ENCODE assay signal across 19 cellular contexts in the genomic region with DNA sequence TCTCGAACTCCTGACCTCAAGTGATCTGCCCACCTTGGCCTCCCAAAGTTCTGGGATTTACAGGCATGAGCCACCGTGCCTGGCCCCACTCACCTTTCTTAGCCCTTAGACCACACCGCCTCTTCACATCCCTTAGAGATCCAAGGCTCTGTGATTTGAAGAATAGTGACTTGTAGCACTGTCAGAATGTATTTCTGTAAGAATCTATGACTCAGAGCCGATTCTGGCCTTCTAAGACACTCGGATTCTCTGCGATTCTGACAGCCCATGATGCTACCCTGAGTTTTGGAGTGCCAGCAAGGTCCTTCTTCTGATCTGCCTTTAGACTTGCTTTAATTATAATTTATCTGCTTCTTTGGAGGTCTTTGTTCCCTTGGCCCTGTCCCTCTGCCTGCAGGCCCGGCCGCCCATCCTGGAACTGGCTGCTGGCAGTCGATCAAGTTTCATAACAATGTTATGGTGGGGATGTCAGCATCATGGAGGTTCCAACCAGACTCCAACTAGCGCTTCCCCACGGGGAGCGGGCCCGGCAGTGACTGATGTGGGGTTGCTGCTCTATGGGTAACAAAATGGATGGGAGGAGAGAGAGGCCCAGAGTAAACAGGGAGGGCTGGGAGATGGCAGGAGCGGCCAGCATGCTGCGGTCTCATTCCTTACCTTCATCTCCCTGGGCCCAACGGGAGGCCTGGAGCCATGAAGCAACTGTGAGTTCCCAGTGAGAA. TPM values are rescaled to one million over a fixed set of nuclear protein-coding genes. Genes with fewer than 3 reads are reported as not detected.
A peak's percentile ranks its signal among the peaks of the same experiment; 100 is the strongest.
DNase-seq lines count a peak whose midpoint lies in the region; ATAC-seq and TF ChIP-seq lines count a peak whose summit lies in the region.
"Had no signal": no experiment of that assay in that cellular context is flagged by ENCODE, and none has a peak within 500 bp of the region (broad histone marks: within the 10 kb centered on the region; RNA-seq: fewer than 3 reads in every experiment).

No MANE protein-coding gene starts in this region.

- BruUV-seq in IMR-90 (replicated peaks; lab: Mats Ljungman, UMichigan) = no TSS peak

- H3K36me3 Mint-ChIP-seq in chondrocyte (ENCODE audit: low read depth) = no peaks in the 10 kb centered on the region

- H3K18ac ChIP-seq in IMR-90 (ENCODE audit: low read depth, low read length) (no peak overlapping the region), mesenchymal stem cell (ENCODE audit: low read depth in 1 of 2, low read length in 2 of 2) (peak overlapping the region in 1 of 2 experiments; percentile 37)

- no peak overlapping the region for H3K27ac Mint-ChIP-seq in chondrocyte (ENCODE audit: unreplicated experiment)

- H3K4me3 Mint-ChIP-seq in chondrocyte (ENCODE audit: unreplicated experiment) = no peak overlapping the region

- in situ Hi-C loops in IMR-90 (cut with MboI; ENCODE audit: low sequenced_read_pairs) = no loop called here

- H3K36me3 ChIP-seq in IMR-90 (ENCODE audit: control insufficient read depth, insufficient read depth, low read length) (no peaks in the 10 kb centered on the region), mesenchymal stem cell (ENCODE audit: control insufficient read depth in 1 of 2, insufficient read depth in 2 of 2, low read depth in 1 of 2, low read length in 2 of 2) (no peaks in the 10 kb centered on the region)
- H3K36me3 ChIP-seq: SJSA1 had no signal

- no peak for TF ChIP-seq RAD21 in IMR-90 (IDR thresholded peaks at IDR 0.05; ENCODE audit: low read length)

- H2BK15ac ChIP-seq in IMR-90 (ENCODE audit: low read depth, low read length) = no peak overlapping the region
- H2BK15ac ChIP-seq in mesenchymal stem cell (ENCODE audit: low read depth, poor library complexity, severe bottlenecking) = no peak overlapping the region

- no peaks in the 10 kb centered on the region for H4K20me1 ChIP-seq in IMR-90 (ENCODE audit: insufficient read depth, low read length)

- H2AK5ac ChIP-seq in IMR-90 (ENCODE audit: low read depth, low read length) = 0 out of 2 replicates have a peak overlapping the region, but pooled peaks have one; percentile 7
- no peak overlapping the region for H2AK5ac ChIP-seq in mesenchymal stem cell (ENCODE audit: low read length, severe bottlenecking)

- peak overlapping the region in 1 of 2 experiments; percentile 64 for H2BK12ac ChIP-seq in mesenchymal stem cell (ENCODE audit: low read length in 2 of 2)

- H3K4me1 Mint-ChIP-seq in chondrocyte (ENCODE audit: low read depth) = peaks cover 12% of the 10 kb centered on the region

- H3K27ac ChIP-seq in IMR-90 (ENCODE audit: insufficient read depth, low read length) (no peak overlapping the region), mesenchymal stem cell (ENCODE audit: low read length, poor library complexity, severe bottlenecking) (no peak overlapping the region)
- H3K27ac ChIP-seq: RWPE1, SJSA1 had no signal

- H3K4me2 ChIP-seq in IMR-90 (ENCODE audit: low read depth, low read length) = no peak overlapping the region
- H3K4me2 ChIP-seq in mesenchymal stem cell (ENCODE audit: low read length, poor library complexity, severe bottlenecking) = no peak overlapping the region

- no peak overlapping the region for H4K91ac ChIP-seq in IMR-90 (ENCODE audit: insufficient read depth, low read depth, low read length)
- no peak overlapping the region for H4K91ac ChIP-seq in mesenchymal stem cell (ENCODE audit: low read length)

- no peak for TF ChIP-seq CTCF in IMR-90 (conservative IDR thresholded peaks at IDR 0.05; ENCODE audit: low read depth, low read length)
- no peak for TF ChIP-seq CTCF in chondrocyte (IDR thresholded peaks at IDR 0.05)

- no peak overlapping the region for H3K56ac ChIP-seq in IMR-90 (ENCODE audit: extremely low read depth, insufficient read depth, low read length)

- H3K4me1 ChIP-seq in IMR-90 (ENCODE audit: control insufficient read depth, insufficient read depth, low read length) = peaks cover 14% of the 10 kb centered on the region
- peaks cover 11% of the 10 kb centered on the region for H3K4me1 ChIP-seq in mesenchymal stem cell (ENCODE audit: control insufficient read depth, insufficient read depth, low read depth, low read length)
- H3K4me1 ChIP-seq: SJSA1 had no signal

- H4K5ac ChIP-seq in IMR-90 (ENCODE audit: low read depth, low read length) = no peak overlapping the region

- CTCF ChIA-PET in IMR-90 (lab: Yijun Ruan, JAX) = no interaction called here

- H3K27me3 ChIP-seq in IMR-90 (ENCODE audit: control insufficient read depth, insufficient read depth, low read length) (peaks cover 7% of the 10 kb centered on the region; the same call in 1 of the 2 replicates), mesenchymal stem cell (ENCODE audit: control insufficient read depth in 1 of 2, insufficient read depth in 1 of 2, low read length in 2 of 2) (peaks cover 26 to 33% of the 10 kb centered on the region in 2 experiments)
- H3K27me3 ChIP-seq: SJSA1 had no signal

- 0 out of 2 replicates have a peak, but pooled peaks cover 4% of the 10 kb centered on the region for H3K9me1 ChIP-seq in IMR-90 (ENCODE audit: insufficient read depth, low read length)

- H3K23ac ChIP-seq in IMR-90 (ENCODE audit: low read depth, low read length) = no peak overlapping the region
- no peak overlapping the region for H3K23ac ChIP-seq in mesenchymal stem cell (ENCODE audit: low read length in 2 of 2)

- peaks cover 17% of the 10 kb centered on the region for H3K27me3 Mint-ChIP-seq in chondrocyte (ENCODE audit: low read depth)

- H2AK9ac ChIP-seq in IMR-90 (replicated peaks; ENCODE audit: low read depth, low read length, poor library complexity) = peak overlapping the region; percentile 1

- H4K8ac ChIP-seq in IMR-90 (ENCODE audit: low read depth in 2 of 2, low read length in 2 of 2) = no peak overlapping the region
- no peak overlapping the region for H4K8ac ChIP-seq in mesenchymal stem cell (ENCODE audit: low read length)

- H3K79me1 ChIP-seq in IMR-90 (ENCODE audit: low read depth in 1 of 2, low read length in 2 of 2) = no peaks in the 10 kb centered on the region
- H3K79me1 ChIP-seq in mesenchymal stem cell (replicated peaks; ENCODE audit: low read length, poor library complexity, severe bottlenecking) = no peaks in the 10 kb centered on the region

- intact Hi-C loops in IMR-90 (cut with micrococcal nuclease) = no loop called here

- dilution Hi-C loops in IMR-90 (cut with HindIII; ENCODE audit: low sequenced_read_pairs, unreplicated experiment) = no loop called here

- no peak overlapping the region for H2BK20ac ChIP-seq in IMR-90 (ENCODE audit: low read depth, low read length)

- H3K14ac ChIP-seq in IMR-90 (replicated peaks; ENCODE audit: low read depth, low read length) = no peak overlapping the region
- no peak overlapping the region for H3K14ac ChIP-seq in mesenchymal stem cell (ENCODE audit: low read length in 2 of 2)

- H2BK120ac ChIP-seq in IMR-90 (ENCODE audit: low read depth, low read length) (no peak overlapping the region), mesenchymal stem cell (ENCODE audit: low read depth, low read length) (no peak overlapping the region)

- TF ChIP-seq POLR2A in IMR-90 (IDR thresholded peaks at IDR 0.05; ENCODE audit: low read depth, low read length) = no peak

- peaks cover 3% of the 10 kb centered on the region for H3K9me3 Mint-ChIP-seq in chondrocyte (ENCODE audit: low read depth)

- H3K9me3 ChIP-seq in IMR-90 (ENCODE audit: control insufficient read depth, insufficient read depth, low read length) = peaks cover 3% of the 10 kb centered on the region; the same call in 1 of the 2 replicates
- no peaks in the 10 kb centered on the region for H3K9me3 ChIP-seq in mesenchymal stem cell (ENCODE audit: control insufficient read depth, low read length)
- H3K9me3 ChIP-seq: SJSA1 had no signal

- no peak overlapping the region for H3K9ac ChIP-seq in IMR-90 (ENCODE audit: low read depth, low read length)
- no peak overlapping the region for H3K9ac ChIP-seq in mesenchymal stem cell (ENCODE audit: low read length)

- WGBS in IMR-90 (ENCODE audit: extremely low coverage in 2 of 2, insufficient read length in 1 of 2), 2 experiments = 8% methylated on average over 3 of the region's 16 CpGs; no CpG with 5 or more reads in 1 of the 2 experiments
- WGBS in mesenchymal stem cell = 85% methylated on average over 14 of the region's 16 CpGs

- ATAC-seq in IMR-90 (ENCODE audit: low read depth) (peak; percentile 78), HG02885 (IDR thresholded peaks at IDR 0.05; ENCODE audit: poor library complexity, unreplicated experiment) (no peak)

- H3K4me3 ChIP-seq in IMR-90 (ENCODE audit: insufficient read depth, low read depth, low read length) = no peak overlapping the region
- H3K4me3 ChIP-seq in mesenchymal stem cell (ENCODE audit: insufficient read depth in 1 of 2, low read depth in 1 of 2, low read length in 2 of 2) = no peak overlapping the region
- H3K4me3 ChIP-seq: SJSA1 had no signal

- no peak overlapping the region for H2AFZ ChIP-seq in IMR-90 (replicated peaks; ENCODE audit: low read length, poor library complexity)
- no peak overlapping the region for H2AFZ ChIP-seq in mesenchymal stem cell (ENCODE audit: low read depth, low read length)

- H2BK5ac ChIP-seq in IMR-90 (ENCODE audit: low read depth, low read length, poor library complexity, severe bottlenecking) = no peak overlapping the region
- H2BK5ac ChIP-seq in mesenchymal stem cell (ENCODE audit: low read depth, low read length, poor library complexity, severe bottlenecking) = no peak overlapping the region

- POLR2A ChIA-PET in IMR-90 (lab: Charles Lee; ENCODE audit: unreplicated experiment) = no interaction called here

- H3K4ac ChIP-seq in IMR-90 (ENCODE audit: low read depth, low read length) = no peak overlapping the region
- H3K4ac ChIP-seq in mesenchymal stem cell (ENCODE audit: low read depth in 1 of 2, low read length in 2 of 2) = no peak overlapping the region

- DNase-seq in AG20443 (ENCODE audit: low spot score) (peak; percentile 45), IMR-90 (peak; percentile 71), chondrocyte (ENCODE audit: low spot score) (peak; percentile 52), mesenchymal stem cell (peak; percentile 24), NCI-H2029 treated with DMSO at 0.1 percent for 48 hours (lab: John Stamatoyannopoulos, UW) (no peak), SW480 (ENCODE audit: low spot score) (no peak), SHP77 treated with DMSO at 0.1 percent for 48 hours (lab: John Stamatoyannopoulos, UW) (no peak)
- DNase-seq: Calu3, DMS79 treated with DMSO at 0.1 percent for 48 hours, GOT3, Kasumi-1, NCI-H1417 treated with DMSO at 0.1 percent for 48 hours, NCI-H2081, NCI-H526, OCI-M1, T-helper 1 cell had no signal

TF ChIP-seq in IMR-90, 13 proteins besides CTCF, POLR2A, EP300 and RAD21:
- TF ChIP-seq FOS (IDR thresholded peaks at IDR 0.05; ENCODE audit: low read depth, low read length) = peak; percentile 34; the same call in 1 of the 2 replicates
- TF ChIP-seq RFX5 (IDR thresholded peaks at IDR 0.05; ENCODE audit: low read depth, low read length) = no peak

RNA-seq across cellular contexts. Expression of a gene that starts 55.8 kb away (rescaled TPM):
- total RNA-seq in IMR-90 (2012; rRNA removed) (under 0.01 TPM in 2 replicates), chondrocyte (0.27 to 0.28 TPM in 2 of 3 replicates, not detected in the other)
- 0.32 and 0.36 TPM in 2 replicates for polyA plus RNA-seq in IMR-90 (2012; rRNA removed)
- polyA plus RNA-seq in IMR-90 (2012; cell fraction: cytosol; rRNA removed) = 0.21 and 0.26 TPM in 2 replicates
- polyA plus RNA-seq in IMR-90 (2012; cell fraction: nucleus; rRNA removed; ENCODE audit: low replicate concordance) = 0.42 and 0.53 TPM in 2 replicates
- 0.58 TPM for polyA plus RNA-seq in mesenchymal stem cell (2013, experiment 1 of 2)
- 0.51 TPM for polyA plus RNA-seq in mesenchymal stem cell (2013, experiment 2 of 2)
- total RNA-seq: SJSA1 had no signal

Comparison
In these comparisons a context has a peak if more than half of its experiments do, and no peak if none do; other contexts are left out.
1. DNase-seq: peak in AG20443 (single experiment), IMR-90 (single experiment), chondrocyte (single experiment) and mesenchymal stem cell (single experiment); none in NCI-H2029 treated with DMSO at 0.1 percent for 48 hours (single experiment), SW480 (single experiment) and SHP77 treated with DMSO at 0.1 percent for 48 hours (single experiment).